8 cellular contexts compared by ENCODE assay signal in genomic region chr17:55444471-55445441, GRCh38. TPM values are rescaled to one million over a fixed set of nuclear protein-coding genes. Genes with fewer than 3 reads are reported as not detected.
DNase-seq lines count a peak whose midpoint lies in the region; ATAC-seq and TF ChIP-seq lines count a peak whose summit lies in the region.

No MANE protein-coding gene starts in this region.

- 50% methylated on average over 5 of the region's 6 CpGs for WGBS in right lobe of liver (ENCODE audit: insufficient coverage, low coverage, low lambda C conversion rate, missing lambda C conversion rate)

- H3K36me3 ChIP-seq in right lobe of liver (no peaks in the 10 kb centered on the region), breast epithelium (no peaks in the 10 kb centered on the region)

- ATAC-seq in GM18502 (IDR thresholded peaks at IDR 0.05; ENCODE audit: poor library complexity, unreplicated experiment) (peak; percentile 81), HG02642 (IDR thresholded peaks at IDR 0.05; ENCODE audit: poor library complexity, unreplicated experiment) (peak; percentile 78), right lobe of liver (peak in 2 of 4 donors; percentile 3 to 41)

- H3K4me3 ChIP-seq in right lobe of liver (no peak overlapping the region), breast epithelium (no peak overlapping the region)

- H3K27ac ChIP-seq in right lobe of liver (peak overlapping the region; percentile 86 to 92 (median 91)), breast epithelium (peak overlapping the region in 1 of 2 donors; percentile 32)

- no peak for TF ChIP-seq POLR2A in right lobe of liver (IDR thresholded peaks at IDR 0.05)
- TF ChIP-seq POLR2A in breast epithelium (IDR thresholded peaks at IDR 0.05): no peak

- H3K27me3 ChIP-seq in right lobe of liver (no peaks in the 10 kb centered on the region), breast epithelium (no peaks in the 10 kb centered on the region)

- H3K4me1 ChIP-seq in right lobe of liver (peaks cover 0 to 23% (median 9%) of the 10 kb centered on the region in 4 donors), breast epithelium (no peaks in the 10 kb centered on the region)

- peak; percentile 29 to 82 for DNase-seq in NOMO-1 (lab: John Stamatoyannopoulos, UW; ENCODE audit: unreplicated experiment in 2 of 2)
- no peak for DNase-seq in right lobe of liver
- no peak for DNase-seq in breast epithelium (ENCODE audit: low spot score in 2 of 2)
- DNase-seq in GM19240 (ENCODE audit: insufficient read length, low spot score): no peak
- DNase-seq in posterior vena cava (ENCODE audit: low spot score): no peak
- no peak for DNase-seq in activated CD4-positive, alpha-beta T cell treated with anti-CD3 and anti-CD28 coated beads, Interleukin-2, amount 50 U/mL, for 1 hour

- intact Hi-C loops in right lobe of liver (cut with DNase I): no loop called here
- intact Hi-C loops in breast epithelium (cut with DNase I; ENCODE audit: low total_unique reads): no loop called here
- intact Hi-C loops in posterior vena cava (cut with DNase I): no loop called here

- TF ChIP-seq CTCF in right lobe of liver (IDR thresholded peaks at IDR 0.05) (no peak), breast epithelium (IDR thresholded peaks at IDR 0.05) (no peak)

- H3K9me3 ChIP-seq in right lobe of liver (no peaks in the 10 kb centered on the region), breast epithelium (no peaks in the 10 kb centered on the region)

RNA-seq across cellular contexts. Expression of gene MMD, which starts 23.1 kb away (rescaled TPM):
- total RNA-seq in right lobe of liver (10 to 100 TPM in 4 of 6 experiments, 1 to 10 TPM in 2; 2.8 to 17.2 (median 12.4) TPM), breast epithelium (100 to 1,000 TPM in 1 of 3 donors, 10 to 100 TPM in 2; 28.0 to 140 (median 34.1) TPM), posterior vena cava (10 to 100 TPM in 1 of 2 donors, 1 to 10 TPM in 1; 8.0 to 18.2 TPM)

Comparison
In these comparisons a context has a peak if more than half of its experiments do, and no peak if none do; other contexts are left out.
1. DNase-seq: peak in NOMO-1 (2 of 2); none in right lobe of liver (0 of 3), breast epithelium (0 of 2), GM19240 (single experiment), posterior vena cava (single experiment) and activated CD4-positive, alpha-beta T cell treated with anti-CD3 and anti-CD28 coated beads, Interleukin-2, amount 50 U/mL, for 1 hour (single experiment).